ENCODE assay signal across 14 cellular contexts in the genomic region with DNA sequence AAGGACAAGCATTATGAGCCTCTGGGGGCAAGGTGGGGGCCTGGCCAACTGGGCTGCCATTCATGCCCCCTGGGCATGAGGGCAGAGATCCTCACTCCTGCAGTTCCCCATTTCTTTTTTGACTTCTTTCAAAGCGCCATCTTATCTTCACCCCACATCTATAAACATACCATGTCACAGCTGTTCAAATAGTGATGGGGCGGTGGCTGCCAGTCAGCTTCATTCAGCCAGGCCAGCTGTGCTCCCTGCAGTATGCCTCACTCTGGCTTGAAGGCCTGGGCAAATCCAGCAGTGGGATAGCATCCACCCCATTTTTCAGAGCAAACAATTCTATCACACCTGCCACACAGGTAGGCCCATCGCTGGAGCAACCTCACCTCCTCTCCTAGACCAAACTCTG.
"Had no signal": no experiment of that assay in that cellular context is flagged by ENCODE, and none has a peak within 500 bp of the region (broad histone marks: within the 10 kb centered on the region; RNA-seq: fewer than 3 reads in every experiment).

No MANE protein-coding gene starts in this region.

- H2AFZ ChIP-seq: parathyroid adenoma had no signal

- H3K4me3 ChIP-seq: coronary artery, heart left ventricle had no signal

- H3K4me1 ChIP-seq: parathyroid adenoma had no signal

- H3K36me3 ChIP-seq: heart left ventricle had no signal

- H3K9ac ChIP-seq: parathyroid adenoma had no signal

- H3K27ac ChIP-seq: parathyroid adenoma had no signal

- H3K79me2 ChIP-seq: parathyroid adenoma had no signal

- DNase-seq: activated CD4-positive, alpha-beta T cell treated with anti-CD3 and anti-CD28 coated beads, Interleukin-2, amount 10 ng/mL, durations not matched to agents 7 days and 5 days; activated CD4-positive, CD25-positive, alpha-beta regulatory T cell; activated naive CD4-positive, alpha-beta T cell treated with anti-CD3 and anti-CD28 coated beads, Interleukin-2, amount 10 ng/mL, durations not matched to agents 7 days and 5 days; activated T-cell treated with anti-CD3 and anti-CD28 coated beads for 4 hours; effector CD4-positive, alpha-beta T cell; foreskin melanocyte; mesenchymal stem cell; small intestine; trophoblast cell had no signal

- H3K9me3 ChIP-seq: heart left ventricle had no signal

- ATAC-seq: activated T-helper 17 cell treated with anti-CD3 and anti-CD28 coated beads, Interleukin-2, amount 50 U/mL, for 72 hours; stimulated activated effector memory CD8-positive, alpha-beta T cell treated with anti-CD3 and anti-CD28 coated beads, Interleukin-12 subunit alpha, Interleukin-12 subunit beta, amount 100 ng/mL, for 72 hours had no signal
